ENCODE assay signal across 8 cellular contexts in the genomic region with DNA sequence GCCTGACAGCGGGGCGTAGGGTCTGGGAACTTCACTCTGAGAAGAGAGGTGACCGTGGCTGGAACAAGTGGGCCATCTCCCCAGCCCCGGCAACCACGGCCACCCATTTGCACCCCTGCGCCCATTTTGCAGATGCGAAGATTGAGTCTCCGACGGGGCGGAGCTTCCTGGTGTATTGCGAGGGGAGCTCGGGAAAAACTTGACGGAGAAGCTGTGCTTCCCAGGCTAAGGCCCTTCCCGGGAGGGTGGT. TPM values are rescaled to one million over a fixed set of nuclear protein-coding genes. Genes with fewer than 3 reads are reported as not detected.
DNase-seq lines count a peak whose midpoint lies in the region; ATAC-seq, FAIRE-seq and TF ChIP-seq lines count a peak whose summit lies in the region.

No MANE protein-coding gene starts in this region.

- H3K4me3 ChIP-seq in HEK293 (ENCODE audit: low read depth, low read length), result peak overlapping the region; percentile 90
- H3K4me3 ChIP-seq in SJCRH30, result peak overlapping the region; percentile 90
- peak overlapping the region; percentile 76 for H3K4me3 ChIP-seq in fibroblast of mammary gland (ENCODE audit: control insufficient read depth, low read depth, low read length)
- H3K4me3 ChIP-seq in small intestine (ENCODE audit: low read depth in 1 of 2, low read length in 2 of 2), result peak overlapping the region; percentile 72 to 91

- H3K27me3 ChIP-seq in SJCRH30 (no peaks in the 10 kb centered on the region), small intestine (ENCODE audit: control insufficient read depth in 2 of 2, insufficient read depth in 2 of 2, low read length in 2 of 2) (no peaks in the 10 kb centered on the region)

- CTCF ChIA-PET in HEK293 (lab: Yijun Ruan, JAX), result interaction anchor here (0.5 to 3.5 kb wide), 10 partner anchors 11 to 1154 kb away, joined by 3 to 26 read pairs (median 12); a partner anchor contains a TSS

- DNase-seq in SJCRH30 (no peak), fibroblast of mammary gland (ENCODE audit: low read depth) (no peak), small intestine (no peak), NCI-H526 treated with DMSO at 0.1 percent for 48 hours (lab: John Stamatoyannopoulos, UW) (no peak), NCI-H2107 (lab: John Stamatoyannopoulos, UW) (no peak)
- no peak for DNase-seq in activated CD8-positive, alpha-beta memory T cell treated with anti-CD3 and anti-CD28 coated beads, Interleukin-2, amount 50 U/mL, for 4 hours

- WGBS in small intestine, 3 donors, result 1 to 2% (median 1%) methylated on average over 11 to 14 of the region's 14 CpGs

- TF ChIP-seq CTCF in HEK293 (tag by site-specific recombination; IDR thresholded peaks at IDR 0.05), result no peak
- no peak for TF ChIP-seq CTCF in fibroblast of mammary gland (conservative IDR thresholded peaks at IDR 0.05; ENCODE audit: control insufficient read depth, insufficient read depth, low read depth, low read length)

- H3K36me3 ChIP-seq in HEK293 (ENCODE audit: control insufficient read depth in 2 of 2, insufficient read depth in 1 of 2, low read length in 2 of 2) (peaks cover 0 to 42% of the 10 kb centered on the region in 2 experiments; a peak in 2 of 3 replicates), SJCRH30 (peaks cover 8% of the 10 kb centered on the region; the same call in 1 of the 2 replicates), small intestine (ENCODE audit: control insufficient read depth in 2 of 2, insufficient read depth in 2 of 2, low read length in 2 of 2) (peaks cover 7% of the 10 kb centered on the region in 2 donors)

- H3K4me1 ChIP-seq in HEK293 (ENCODE audit: control insufficient read depth, insufficient read depth, low read length), result no peaks in the 10 kb centered on the region
- peaks cover 4% of the 10 kb centered on the region; the same call in 1 of the 2 replicates for H3K4me1 ChIP-seq in SJCRH30
- peaks cover 0 to 8% of the 10 kb centered on the region in 2 donors for H3K4me1 ChIP-seq in small intestine (ENCODE audit: control insufficient read depth in 2 of 2, insufficient read depth in 1 of 2, low read depth in 1 of 2, low read length in 1 of 2)

- POLR2A ChIA-PET in HEK293 (lab: Yijun Ruan, JAX), result interaction anchor here (1.4 to 1.9 kb wide), 4 partner anchors 10 to 138 kb away, joined by 3 to 7 read pairs (median 4); a partner anchor contains a TSS

- H3K9me3 ChIP-seq in HEK293 (ENCODE audit: control insufficient read depth, insufficient read depth, low read depth, low read length) (no peaks in the 10 kb centered on the region), SJCRH30 (replicated peaks) (no peaks in the 10 kb centered on the region), small intestine (ENCODE audit: control insufficient read depth, low read depth) (no peaks in the 10 kb centered on the region)

- peak overlapping the region; percentile 92 for H3K27ac ChIP-seq in HEK293 (ENCODE audit: extremely low read depth, low read depth, low read length)
- peak overlapping the region; percentile 100 for H3K27ac ChIP-seq in SJCRH30
- H3K27ac ChIP-seq in small intestine (ENCODE audit: low read depth in 1 of 2, low read length in 1 of 2), result peak overlapping the region; percentile 90 to 98

- FAIRE-seq in small intestine (lab: Jason Lieb, UNC), result no peak

- ATAC-seq in GM18498 (IDR thresholded peaks at IDR 0.05; ENCODE audit: unreplicated experiment), result peak; percentile 25

TF ChIP-seq in HEK293, 187 proteins besides CTCF, POLR2A, EP300 and RAD21 (continues in another document):
- TF ChIP-seq ZNF354C (tag by site-specific recombination; IDR thresholded peaks at IDR 0.05; ENCODE audit: borderline replicate concordance, low read depth), result no peak
- peak; percentile 68; the same call in 1 of the 2 replicates for TF ChIP-seq ZNF777 (tag by site-specific recombination; IDR thresholded peaks at IDR 0.05; ENCODE audit: borderline replicate concordance)
- peak; percentile 68; the same call in 1 of the 2 replicates for TF ChIP-seq KLF16 (tag by site-specific recombination; IDR thresholded peaks at IDR 0.05)
- TF ChIP-seq ZNF624 (tag by site-specific recombination; IDR thresholded peaks at IDR 0.05), result no peak
- TF ChIP-seq ZNF23 (tag by site-specific recombination; IDR thresholded peaks at IDR 0.05; ENCODE audit: borderline replicate concordance), result no peak; the same call in 1 of the 2 replicates
- peak; percentile 18; the same call in 1 of the 2 replicates for TF ChIP-seq KLF1 (tag by site-specific recombination; IDR thresholded peaks at IDR 0.05)
- no peak for TF ChIP-seq OSR2 (tag by site-specific recombination; IDR thresholded peaks at IDR 0.05)
- TF ChIP-seq ZNF138 (tag by site-specific recombination; IDR thresholded peaks at IDR 0.05; ENCODE audit: borderline replicate concordance), result 0 out of 2 replicates have a peak, but pooled peaks have one; percentile 34
- TF ChIP-seq, protein P1, sequence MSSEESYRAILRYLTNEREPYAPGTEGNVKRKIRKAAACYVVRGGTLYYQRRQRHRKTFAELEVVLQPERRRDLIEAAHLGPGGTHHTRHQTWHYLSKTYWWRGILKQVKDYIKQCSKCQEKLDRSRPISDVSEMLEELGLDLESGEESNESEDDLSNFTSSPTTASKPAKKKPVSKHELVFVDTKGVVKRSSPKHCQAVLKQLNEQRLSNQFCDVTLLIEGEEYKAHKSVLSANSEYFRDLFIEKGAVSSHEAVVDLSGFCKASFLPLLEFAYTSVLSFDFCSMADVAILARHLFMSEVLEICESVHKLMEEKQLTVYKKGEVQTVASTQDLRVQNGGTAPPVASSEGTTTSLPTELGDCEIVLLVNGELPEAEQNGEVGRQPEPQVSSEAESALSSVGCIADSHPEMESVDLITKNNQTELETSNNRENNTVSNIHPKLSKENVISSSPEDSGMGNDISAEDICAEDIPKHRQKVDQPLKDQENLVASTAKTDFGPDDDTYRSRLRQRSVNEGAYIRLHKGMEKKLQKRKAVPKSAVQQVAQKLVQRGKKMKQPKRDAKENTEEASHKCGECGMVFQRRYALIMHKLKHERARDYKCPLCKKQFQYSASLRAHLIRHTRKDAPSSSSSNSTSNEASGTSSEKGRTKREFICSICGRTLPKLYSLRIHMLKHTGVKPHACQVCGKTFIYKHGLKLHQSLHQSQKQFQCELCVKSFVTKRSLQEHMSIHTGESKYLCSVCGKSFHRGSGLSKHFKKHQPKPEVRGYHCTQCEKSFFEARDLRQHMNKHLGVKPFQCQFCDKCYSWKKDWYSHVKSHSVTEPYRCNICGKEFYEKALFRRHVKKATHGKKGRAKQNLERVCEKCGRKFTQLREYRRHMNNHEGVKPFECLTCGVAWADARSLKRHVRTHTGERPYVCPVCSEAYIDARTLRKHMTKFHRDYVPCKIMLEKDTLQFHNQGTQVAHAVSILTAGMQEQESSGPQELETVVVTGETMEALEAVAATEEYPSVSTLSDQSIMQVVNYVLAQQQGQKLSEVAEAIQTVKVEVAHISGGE (tag by site-specific recombination; conservative IDR thresholded peaks at IDR 0.05; ENCODE audit: low read depth), result no peak
- peak; percentile 88; the same call in 1 of the 2 replicates for TF ChIP-seq ZNF174 (tag by site-specific recombination; IDR thresholded peaks at IDR 0.05)
- TF ChIP-seq ZNF785 (tag by site-specific recombination; IDR thresholded peaks at IDR 0.05), result no peak
- TF ChIP-seq KLF9 (tag by site-specific recombination; IDR thresholded peaks at IDR 0.05; ENCODE audit: low read depth), result peak; percentile 28; the same call in 1 of the 2 replicates
- TF ChIP-seq ZNF341 (tag by site-specific recombination; IDR thresholded peaks at IDR 0.05; ENCODE audit: low read depth), result no peak
- TF ChIP-seq ZSCAN23 (tag by site-specific recombination; IDR thresholded peaks at IDR 0.05), result peak; percentile 53; the same call in 1 of the 2 replicates
- TF ChIP-seq ZNF2 (tag by site-specific recombination; IDR thresholded peaks at IDR 0.05), result peak; percentile 42; the same call in 1 of the 2 replicates
- no peak for TF ChIP-seq ZNF837 (tag by site-specific recombination; IDR thresholded peaks at IDR 0.05)
- TF ChIP-seq ZNF501 (tag by site-specific recombination; IDR thresholded peaks at IDR 0.05), result 0 out of 2 replicates have a peak, but pooled peaks have one; percentile 18
- TF ChIP-seq, protein P2, sequence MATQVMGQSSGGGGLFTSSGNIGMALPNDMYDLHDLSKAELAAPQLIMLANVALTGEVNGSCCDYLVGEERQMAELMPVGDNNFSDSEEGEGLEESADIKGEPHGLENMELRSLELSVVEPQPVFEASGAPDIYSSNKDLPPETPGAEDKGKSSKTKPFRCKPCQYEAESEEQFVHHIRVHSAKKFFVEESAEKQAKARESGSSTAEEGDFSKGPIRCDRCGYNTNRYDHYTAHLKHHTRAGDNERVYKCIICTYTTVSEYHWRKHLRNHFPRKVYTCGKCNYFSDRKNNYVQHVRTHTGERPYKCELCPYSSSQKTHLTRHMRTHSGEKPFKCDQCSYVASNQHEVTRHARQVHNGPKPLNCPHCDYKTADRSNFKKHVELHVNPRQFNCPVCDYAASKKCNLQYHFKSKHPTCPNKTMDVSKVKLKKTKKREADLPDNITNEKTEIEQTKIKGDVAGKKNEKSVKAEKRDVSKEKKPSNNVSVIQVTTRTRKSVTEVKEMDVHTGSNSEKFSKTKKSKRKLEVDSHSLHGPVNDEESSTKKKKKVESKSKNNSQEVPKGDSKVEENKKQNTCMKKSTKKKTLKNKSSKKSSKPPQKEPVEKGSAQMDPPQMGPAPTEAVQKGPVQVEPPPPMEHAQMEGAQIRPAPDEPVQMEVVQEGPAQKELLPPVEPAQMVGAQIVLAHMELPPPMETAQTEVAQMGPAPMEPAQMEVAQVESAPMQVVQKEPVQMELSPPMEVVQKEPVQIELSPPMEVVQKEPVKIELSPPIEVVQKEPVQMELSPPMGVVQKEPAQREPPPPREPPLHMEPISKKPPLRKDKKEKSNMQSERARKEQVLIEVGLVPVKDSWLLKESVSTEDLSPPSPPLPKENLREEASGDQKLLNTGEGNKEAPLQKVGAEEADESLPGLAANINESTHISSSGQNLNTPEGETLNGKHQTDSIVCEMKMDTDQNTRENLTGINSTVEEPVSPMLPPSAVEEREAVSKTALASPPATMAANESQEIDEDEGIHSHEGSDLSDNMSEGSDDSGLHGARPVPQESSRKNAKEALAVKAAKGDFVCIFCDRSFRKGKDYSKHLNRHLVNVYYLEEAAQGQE (tag by site-specific recombination; IDR thresholded peaks at IDR 0.05), result no peak

RNA-seq across cellular contexts. Expression of a gene that starts 0.7 kb away (rescaled TPM):
- total RNA-seq in SJCRH30 (2014; rRNA removed; shearing (Covaris generic)), result 12.5 and 14.2 TPM in 2 replicates
- polyA plus RNA-seq in small intestine, result 10 to 100 TPM; 10.7 to 20.8 (median 14.1) TPM

RNA-seq across cellular contexts. Expression of a gene that starts 36.9 kb away (rescaled TPM):
- 20.6 and 21.7 TPM in 2 replicates for total RNA-seq in SJCRH30 (2014; rRNA removed; shearing (Covaris generic))
- 10 to 100 TPM; 16.1 to 30.0 (median 25.5) TPM for polyA plus RNA-seq in small intestine

RNA-seq across cellular contexts. Expression of a gene that starts 37.4 kb away (rescaled TPM):
- 0.06 TPM in 1 of 2 replicates, not detected in the other for total RNA-seq in SJCRH30 (2014; rRNA removed; shearing (Covaris generic))
- under 1 TPM in 2 of 3 donors, not detected in 1; 0.66 to 0.81 TPM for polyA plus RNA-seq in small intestine

RNA-seq across cellular contexts. Expression of a gene that starts 57.7 kb away (rescaled TPM):
- total RNA-seq in SJCRH30 (2014; rRNA removed; shearing (Covaris generic)), result 3.8 and 8.6 TPM in 2 replicates
- 1 to 10 TPM in 1 of 3 donors, not detected in 2; 4.6 TPM for polyA plus RNA-seq in small intestine

RNA-seq across cellular contexts. Expression of a gene that starts 59.4 kb away (rescaled TPM):
- 14.5 and 15.6 TPM in 2 replicates for total RNA-seq in SJCRH30 (2014; rRNA removed; shearing (Covaris generic))
- polyA plus RNA-seq in small intestine, result 10 to 100 TPM in 2 of 3 donors, 1 to 10 TPM in 1; 2.0 to 67.4 (median 16.5) TPM
